8 cellular contexts compared by ENCODE assay signal in genomic region chr4:55184600-55185523, GRCh38.
DNase-seq lines count a peak whose midpoint lies in the region; ATAC-seq, FAIRE-seq and TF ChIP-seq lines count a peak whose summit lies in the region.

No MANE protein-coding gene starts in this region.

- peak; percentile 41 for DNase-seq in EL
- peak; percentile 52 to 62 for DNase-seq in SHP77 (lab: John Stamatoyannopoulos, UW)
- peak; percentile 89 for DNase-seq in fibroblast of mammary gland (ENCODE audit: low read depth)
- DNase-seq in putamen (ENCODE audit: low spot score) = peak; percentile 13
- no peak for DNase-seq in RCC 7860 (ENCODE audit: low spot score)
- no peak for DNase-seq in SKM-1 (lab: John Stamatoyannopoulos, UW; ENCODE audit: unreplicated experiment)

- no peak overlapping the region for H3K4me3 ChIP-seq in fibroblast of mammary gland (ENCODE audit: control insufficient read depth, low read depth, low read length)

- peak; percentile 70 for ATAC-seq in HG03280 (IDR thresholded peaks at IDR 0.05; ENCODE audit: unreplicated experiment)
- no peak for ATAC-seq in HG03039 (IDR thresholded peaks at IDR 0.05; ENCODE audit: unreplicated experiment)

- FAIRE-seq in RCC 7860 (lab: Jason Lieb, UNC) = no peak

- peak; percentile 4 for TF ChIP-seq CTCF in fibroblast of mammary gland (conservative IDR thresholded peaks at IDR 0.05; ENCODE audit: control insufficient read depth, insufficient read depth, low read depth, low read length)

Comparison
In these comparisons a context has a peak if more than half of its experiments do, and no peak if none do; other contexts are left out.
1. DNase-seq: peak in EL (single experiment), SHP77 (2 of 2), fibroblast of mammary gland (single experiment) and putamen (single experiment); none in RCC 7860 (single experiment) and SKM-1 (single experiment).